15 cellular contexts compared by ENCODE assay signal in genomic region chr1:17768651-17769241, GRCh38. TPM values are rescaled to one million over a fixed set of nuclear protein-coding genes. Genes with fewer than 3 reads are reported as not detected.
DNase-seq lines count a peak whose midpoint lies in the region; ATAC-seq, FAIRE-seq and TF ChIP-seq lines count a peak whose summit lies in the region.
"Had no signal": no experiment of that assay in that cellular context is flagged by ENCODE, and none has a peak within 500 bp of the region (broad histone marks: within the 10 kb centered on the region; RNA-seq: fewer than 3 reads in every experiment).

No MANE protein-coding gene starts in this region.

- H3K27me3 Mint-ChIP-seq in stimulated activated memory B cell treated with anti-CD40 and anti-IgM and Interleukin-4, amounts not matched to agents 10 μg/mL and 1 μg/mL and 100 μg/mL, for 72 hours: peaks cover 38% of the 10 kb centered on the region
- H3K27me3 Mint-ChIP-seq in activated CD4-positive, alpha-beta memory T cell treated with anti-CD3 and anti-CD28 coated beads for 36 hours: peaks cover 14% of the 10 kb centered on the region

- ATAC-seq in stimulated activated memory B cell treated with anti-CD40 and anti-IgM and Interleukin-4, amounts not matched to agents 10 μg/mL and 1 μg/mL and 100 μg/mL, for 72 hours: peak; percentile 21

- no peak overlapping the region for H2AFZ ChIP-seq in hepatocyte

- no peaks in the 10 kb centered on the region for H3K4me1 ChIP-seq in hepatocyte (ENCODE audit: insufficient read depth)
- H3K4me1 ChIP-seq: tibial artery had no signal

- no peaks in the 10 kb centered on the region for H3K36me3 ChIP-seq in hepatocyte (replicated peaks; ENCODE audit: insufficient read depth, low read depth)
- H3K36me3 ChIP-seq: tibial artery had no signal

- DNase-seq in H54 (ENCODE audit: insufficient read length, low spot score): peak; percentile 61
- DNase-seq in astrocyte of the cerebellum (ENCODE audit: low read depth): peak; percentile 49
- DNase-seq in hepatocyte (ENCODE audit: low spot score): peak; percentile 43
- DNase-seq in cortex of kidney (lab: John Stamatoyannopoulos, UW): no peak
- no peak for DNase-seq in activated CD4-positive, alpha-beta memory T cell treated with anti-CD3 and anti-CD28 coated beads for 36 hours
- DNase-seq in RWPE1 (ENCODE audit: low spot score): no peak
- no peak for DNase-seq in occipital lobe (lab: John Stamatoyannopoulos, UW)
- DNase-seq: cerebellar nuclear complex, MV-4-11, RPMI8226 had no signal

- in situ Hi-C loops in astrocyte of the cerebellum (cut with HindIII; ENCODE audit: low sequenced_read_pairs): no loop called here

- 77% methylated on average over 10 of the region's 10 CpGs for WGBS in hepatocyte (ENCODE audit: low lambda C conversion rate, missing lambda C conversion rate)

- no peaks in the 10 kb centered on the region for H3K9me3 Mint-ChIP-seq in stimulated activated memory B cell treated with anti-CD40 and anti-IgM and Interleukin-4, amounts not matched to agents 10 μg/mL and 1 μg/mL and 100 μg/mL, for 72 hours
- no peaks in the 10 kb centered on the region for H3K9me3 Mint-ChIP-seq in activated CD4-positive, alpha-beta memory T cell treated with anti-CD3 and anti-CD28 coated beads for 36 hours

- H3K4me3 ChIP-seq in astrocyte of the cerebellum (ENCODE audit: low read depth, low read length) (no peak overlapping the region), hepatocyte (no peak overlapping the region)
- H3K4me3 ChIP-seq: tibial artery had no signal

- no peaks in the 10 kb centered on the region for H3K9me2 ChIP-seq in hepatocyte (replicated peaks; ENCODE audit: insufficient read depth)

- no peaks in the 10 kb centered on the region for H3K4me1 Mint-ChIP-seq in stimulated activated memory B cell treated with anti-CD40 and anti-IgM and Interleukin-4, amounts not matched to agents 10 μg/mL and 1 μg/mL and 100 μg/mL, for 72 hours
- H3K4me1 Mint-ChIP-seq in activated CD4-positive, alpha-beta memory T cell treated with anti-CD3 and anti-CD28 coated beads for 36 hours (ENCODE audit: low read depth): no peaks in the 10 kb centered on the region

- H3K36me3 Mint-ChIP-seq in stimulated activated memory B cell treated with anti-CD40 and anti-IgM and Interleukin-4, amounts not matched to agents 10 μg/mL and 1 μg/mL and 100 μg/mL, for 72 hours: no peaks in the 10 kb centered on the region
- H3K36me3 Mint-ChIP-seq in activated CD4-positive, alpha-beta memory T cell treated with anti-CD3 and anti-CD28 coated beads for 36 hours: no peaks in the 10 kb centered on the region

- H3K79me2 ChIP-seq in hepatocyte: no peaks in the 10 kb centered on the region

- H3K4me3 Mint-ChIP-seq in stimulated activated memory B cell treated with anti-CD40 and anti-IgM and Interleukin-4, amounts not matched to agents 10 μg/mL and 1 μg/mL and 100 μg/mL, for 72 hours: no peak overlapping the region
- H3K4me3 Mint-ChIP-seq in activated CD4-positive, alpha-beta memory T cell treated with anti-CD3 and anti-CD28 coated beads for 36 hours: no peak overlapping the region

- H3K4me2 ChIP-seq in hepatocyte: no peak overlapping the region

- POLR2A ChIA-PET in activated CD4-positive, alpha-beta memory T cell treated with anti-CD3 and anti-CD28 coated beads for 36 hours (lab: Charles Lee): no interaction called here
- POLR2A ChIA-PET in RWPE1 (lab: Yijun Ruan, JAX; ENCODE audit: low non-redundant PET): no interaction called here

- H3K27ac ChIP-seq in hepatocyte (no peak overlapping the region), RWPE1 (no peak overlapping the region)
- H3K27ac ChIP-seq: tibial artery had no signal

- no peak for TF ChIP-seq POLR2A in H54 (IDR thresholded peaks at IDR 0.05; ENCODE audit: low read depth, low read length)

- no peak for TF ChIP-seq CTCF in astrocyte of the cerebellum (IDR thresholded peaks at IDR 0.05; ENCODE audit: low read depth, low read length, missing control alignments)
- TF ChIP-seq CTCF in hepatocyte (IDR thresholded peaks at IDR 0.05; ENCODE audit: poor library complexity): no peak
- no peak for TF ChIP-seq CTCF in RWPE1 (conservative IDR thresholded peaks at IDR 0.05; ENCODE audit: low read depth)

- no peaks in the 10 kb centered on the region for H4K20me1 ChIP-seq in hepatocyte (ENCODE audit: insufficient read depth, poor library complexity, severe bottlenecking)

- CTCF ChIA-PET in activated CD4-positive, alpha-beta memory T cell treated with anti-CD3 and anti-CD28 coated beads for 36 hours (lab: Charles Lee): no interaction called here
- CTCF ChIA-PET in RWPE1 (lab: Yijun Ruan, JAX): interaction anchor here (0.5 kb wide), 1 partner anchor 1328 kb away, joined by 3 read pairs; no protein-coding TSS in a partner anchor

- intact Hi-C loops in activated CD4-positive, alpha-beta memory T cell treated with anti-CD3 and anti-CD28 coated beads for 36 hours (cut with micrococcal nuclease): no loop called here

- no peak overlapping the region for H3K27ac Mint-ChIP-seq in stimulated activated memory B cell treated with anti-CD40 and anti-IgM and Interleukin-4, amounts not matched to agents 10 μg/mL and 1 μg/mL and 100 μg/mL, for 72 hours
- no peak overlapping the region for H3K27ac Mint-ChIP-seq in activated CD4-positive, alpha-beta memory T cell treated with anti-CD3 and anti-CD28 coated beads for 36 hours

- H3K27me3 ChIP-seq in hepatocyte: peaks cover 8% of the 10 kb centered on the region

- FAIRE-seq in H54 (lab: Jason Lieb, UNC): peak; percentile 60
- FAIRE-seq: GM19239 had no signal

- no peaks in the 10 kb centered on the region for H3K9me3 ChIP-seq in hepatocyte (ENCODE audit: low read depth)
- H3K9me3 ChIP-seq: tibial artery had no signal

RNA-seq across cellular contexts. Expression of gene ACTL8, which starts 13.6 kb away (rescaled TPM):
- total RNA-seq in hepatocyte (not detected in 2 replicates), occipital lobe (not detected)
- polyA plus RNA-seq in hepatocyte: 0.34 TPM in 1 of 2 replicates, not detected in the other
- total RNA-seq in activated CD4-positive, alpha-beta memory T cell treated with anti-CD3 and anti-CD28 coated beads for 36 hours: not detected
- total RNA-seq: activated CD8-positive, alpha-beta memory T cell treated with anti-CD3 and anti-CD28 coated beads for 36 hours; lung microvascular endothelial cell had no signal

Comparison
In these comparisons a context has a peak if more than half of its experiments do, and no peak if none do; other contexts are left out.
1. DNase-seq: peak in H54 (single experiment), astrocyte of the cerebellum (single experiment) and hepatocyte (single experiment); none in cortex of kidney (single experiment), activated CD4-positive, alpha-beta memory T cell treated with anti-CD3 and anti-CD28 coated beads for 36 hours (single experiment), RWPE1 (single experiment) and occipital lobe (single experiment).